Comparison of ENCODE assay signal across 13 cellular contexts in the genomic region with DNA sequence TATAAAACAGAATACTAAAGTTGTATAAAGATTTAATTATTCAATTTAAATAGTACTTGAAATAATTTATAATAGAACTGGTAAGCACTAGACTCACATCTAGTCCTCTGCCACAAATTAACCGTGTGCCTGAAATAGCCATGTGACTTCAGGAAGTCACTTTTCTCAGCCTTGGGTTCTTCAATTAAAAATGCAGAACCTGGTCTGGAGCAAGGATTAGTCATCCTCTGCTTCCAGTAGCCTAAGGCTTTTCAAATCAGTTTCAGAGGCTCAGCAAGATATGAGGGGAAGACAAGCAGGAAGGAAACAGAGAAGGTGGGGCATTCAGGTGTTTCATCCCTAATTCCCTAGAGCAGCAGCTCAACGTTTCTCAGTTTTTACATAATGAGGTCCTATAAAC. TPM values are rescaled to one million over a fixed set of nuclear protein-coding genes. Genes with fewer than 3 reads are reported as not detected.
DNase-seq lines count a peak whose midpoint lies in the region; ATAC-seq, FAIRE-seq and TF ChIP-seq lines count a peak whose summit lies in the region.
"Had no signal": no experiment of that assay in that cellular context is flagged by ENCODE, and none has a peak within 500 bp of the region (broad histone marks: within the 10 kb centered on the region; RNA-seq: fewer than 3 reads in every experiment).

No MANE protein-coding gene starts in this region.

- H3K36me3 Mint-ChIP-seq in activated T-helper 1 cell treated with anti-CD3 and anti-CD28 coated beads, Interleukin-12 subunit alpha, Interleukin-12 subunit beta, Interleukin-2, Interleukin-4 antibody, amounts not matched to agents 30 ng/mL and 10 ng/mL and 1 ng/mL, durations not matched to agents 14 hours and 24 hours and 36 hours (ENCODE audit: low read depth), result peaks cover 32% of the 10 kb centered on the region

- peak; percentile 38 to 86 (median 65) for ATAC-seq in heart right ventricle
- no peak for ATAC-seq in stimulated activated naive CD8-positive, alpha-beta T cell treated with anti-CD3 and anti-CD28 coated beads, Interleukin-15, amount 100 ng/mL, for 72 hours
- ATAC-seq: activated CD8-positive, alpha-beta memory T cell treated with anti-CD3 and anti-CD28 coated beads, Interleukin-2, amount 10 ng/mL, durations not matched to agents 7 days and 5 days had no signal

- H3K4me3 ChIP-seq in GM23248 (no peak overlapping the region), heart right ventricle (no peak overlapping the region)
- H3K4me3 ChIP-seq: esophagus squamous epithelium had no signal

- 61 to 70% methylated on average over 2 of the region's 2 CpGs for WGBS in GM23248 (ENCODE audit: low coverage in 1 of 2, low lambda C conversion rate in 2 of 2, missing lambda C conversion rate in 2 of 2), 2 experiments
- 24 to 30% methylated on average over 2 of the region's 2 CpGs for WGBS in heart right ventricle, 2 donors

- intact Hi-C loops in heart right ventricle (cut with DNase I), result no loop called here
- intact Hi-C loops in activated T-helper 1 cell treated with anti-CD3 and anti-CD28 coated beads, Interleukin-12 subunit alpha, Interleukin-12 subunit beta, Interleukin-2, Interleukin-4 antibody, amounts not matched to agents 30 ng/mL and 10 ng/mL and 1 ng/mL, durations not matched to agents 14 hours and 24 hours and 36 hours (cut with micrococcal nuclease), result loop anchor here (5.0 kb wide), 1 partner anchor 70 kb away; no protein-coding TSS in a partner anchor

- H3F3A ChIP-seq in GM23248 (ENCODE audit: insufficient read depth), result no peaks in the 10 kb centered on the region; the same call in 1 of the 2 replicates

- in situ Hi-C loops in GM23248 (cut with MboI), result no loop called here

- TF ChIP-seq CTCF in heart right ventricle (IDR thresholded peaks at IDR 0.05), result no peak

- H3K9me3 ChIP-seq in GM23248 (ENCODE audit: low read depth) (no peaks in the 10 kb centered on the region), heart right ventricle (no peaks in the 10 kb centered on the region)
- H3K9me3 ChIP-seq: esophagus squamous epithelium had no signal

- H3K27me3 ChIP-seq in GM23248 (replicated peaks; ENCODE audit: insufficient read depth), result no peaks in the 10 kb centered on the region
- no peaks in the 10 kb centered on the region for H3K27me3 ChIP-seq in heart right ventricle
- H3K27me3 ChIP-seq: esophagus squamous epithelium had no signal

- H3K9me2 ChIP-seq in GM23248 (ENCODE audit: insufficient read depth), result no peaks in the 10 kb centered on the region

- peak overlapping the region; percentile 7 for H3K4me2 ChIP-seq in GM23248 (ENCODE audit: unreplicated experiment)

- peaks cover 29% of the 10 kb centered on the region for H3K4me1 ChIP-seq in GM23248 (ENCODE audit: insufficient read depth)
- H3K4me1 ChIP-seq in heart right ventricle, result peaks cover 0 to 59% (median 23%) of the 10 kb centered on the region in 9 donors

- H3K9me3 Mint-ChIP-seq in stimulated activated naive CD8-positive, alpha-beta T cell treated with anti-CD3 and anti-CD28 coated beads, Interleukin-15, amount 100 ng/mL, for 72 hours, result peaks cover 10 to 11% of the 10 kb centered on the region in 2 donors
- H3K9me3 Mint-ChIP-seq in activated T-helper 1 cell treated with anti-CD3 and anti-CD28 coated beads, Interleukin-12 subunit alpha, Interleukin-12 subunit beta, Interleukin-2, Interleukin-4 antibody, amounts not matched to agents 30 ng/mL and 10 ng/mL and 1 ng/mL, durations not matched to agents 14 hours and 24 hours and 36 hours, result peaks cover 4% of the 10 kb centered on the region

- H3K4me3 Mint-ChIP-seq in stimulated activated naive CD8-positive, alpha-beta T cell treated with anti-CD3 and anti-CD28 coated beads, Interleukin-15, amount 100 ng/mL, for 72 hours, result no peak overlapping the region
- H3K4me3 Mint-ChIP-seq in activated T-helper 1 cell treated with anti-CD3 and anti-CD28 coated beads, Interleukin-12 subunit alpha, Interleukin-12 subunit beta, Interleukin-2, Interleukin-4 antibody, amounts not matched to agents 30 ng/mL and 10 ng/mL and 1 ng/mL, durations not matched to agents 14 hours and 24 hours and 36 hours, result no peak overlapping the region
- H3K4me3 Mint-ChIP-seq: activated CD8-positive, alpha-beta memory T cell treated with anti-CD3 and anti-CD28 coated beads, Interleukin-2, amount 10 ng/mL, durations not matched to agents 7 days and 5 days had no signal

- H3K27ac ChIP-seq in GM23248, result no peak overlapping the region
- peak overlapping the region in 9 of 10 donors; percentile 0 to 75 (median 42) for H3K27ac ChIP-seq in heart right ventricle

- H3K27me3 Mint-ChIP-seq in stimulated activated naive CD8-positive, alpha-beta T cell treated with anti-CD3 and anti-CD28 coated beads, Interleukin-15, amount 100 ng/mL, for 72 hours, result no peaks in the 10 kb centered on the region
- no peaks in the 10 kb centered on the region for H3K27me3 Mint-ChIP-seq in activated T-helper 1 cell treated with anti-CD3 and anti-CD28 coated beads, Interleukin-12 subunit alpha, Interleukin-12 subunit beta, Interleukin-2, Interleukin-4 antibody, amounts not matched to agents 30 ng/mL and 10 ng/mL and 1 ng/mL, durations not matched to agents 14 hours and 24 hours and 36 hours (ENCODE audit: insufficient read depth)
- H3K27me3 Mint-ChIP-seq: activated CD8-positive, alpha-beta memory T cell treated with anti-CD3 and anti-CD28 coated beads, Interleukin-2, amount 10 ng/mL, durations not matched to agents 7 days and 5 days had no signal

- peaks cover 42% of the 10 kb centered on the region for H3K4me1 Mint-ChIP-seq in stimulated activated naive CD8-positive, alpha-beta T cell treated with anti-CD3 and anti-CD28 coated beads, Interleukin-15, amount 100 ng/mL, for 72 hours
- H3K4me1 Mint-ChIP-seq in activated T-helper 1 cell treated with anti-CD3 and anti-CD28 coated beads, Interleukin-12 subunit alpha, Interleukin-12 subunit beta, Interleukin-2, Interleukin-4 antibody, amounts not matched to agents 30 ng/mL and 10 ng/mL and 1 ng/mL, durations not matched to agents 14 hours and 24 hours and 36 hours (ENCODE audit: low read depth), result peaks cover 43% of the 10 kb centered on the region

- no peak overlapping the region for H3K9ac ChIP-seq in GM23248

- H3K36me3 ChIP-seq in GM23248 (ENCODE audit: low read depth) (no peaks in the 10 kb centered on the region; the same call in 1 of the 2 replicates), heart right ventricle (peaks cover 0 to 40% (median 4%) of the 10 kb centered on the region in 9 donors)

- peak; percentile 50 for FAIRE-seq in RCC 7860 (lab: Jason Lieb, UNC)
- FAIRE-seq: D721Med had no signal

- peak overlapping the region in 1 of 2 donors; percentile 41 for H3K27ac Mint-ChIP-seq in stimulated activated naive CD8-positive, alpha-beta T cell treated with anti-CD3 and anti-CD28 coated beads, Interleukin-15, amount 100 ng/mL, for 72 hours
- no peak overlapping the region for H3K27ac Mint-ChIP-seq in activated T-helper 1 cell treated with anti-CD3 and anti-CD28 coated beads, Interleukin-12 subunit alpha, Interleukin-12 subunit beta, Interleukin-2, Interleukin-4 antibody, amounts not matched to agents 30 ng/mL and 10 ng/mL and 1 ng/mL, durations not matched to agents 14 hours and 24 hours and 36 hours
- H3K27ac Mint-ChIP-seq: activated CD8-positive, alpha-beta memory T cell treated with anti-CD3 and anti-CD28 coated beads, Interleukin-2, amount 10 ng/mL, durations not matched to agents 7 days and 5 days had no signal

- DNase-seq in AG20443 (ENCODE audit: low spot score), result peak; percentile 15
- peak; percentile 49 for DNase-seq in GM23248
- DNase-seq in RCC 7860 (ENCODE audit: low spot score), result peak; percentile 10
- DNase-seq in heart right ventricle, result no peak
- no peak for DNase-seq in activated effector memory CD4-positive, alpha-beta T cell treated with anti-CD3 and anti-CD28 coated beads, Interleukin-2, amount 50 U/mL, for 16 hours
- no peak for DNase-seq in stimulated activated naive CD8-positive, alpha-beta T cell treated with anti-CD3 and anti-CD28 coated beads, Interleukin-15, amount 100 ng/mL, for 72 hours
- DNase-seq in NCI-H510A treated with DMSO at 0.1 percent for 48 hours (lab: John Stamatoyannopoulos, UW), result no peak
- DNase-seq in activated T-helper 1 cell treated with anti-CD3 and anti-CD28 coated beads, Interleukin-12 subunit alpha, Interleukin-12 subunit beta, Interleukin-2, Interleukin-4 antibody, amounts not matched to agents 30 ng/mL and 10 ng/mL and 1 ng/mL, durations not matched to agents 14 hours and 24 hours and 36 hours (ENCODE audit: low spot score), result no peak
- DNase-seq: activated CD8-positive, alpha-beta memory T cell treated with anti-CD3 and anti-CD28 coated beads, Interleukin-2, amount 10 ng/mL, durations not matched to agents 7 days and 5 days; esophagus squamous epithelium; H7; NCI-H446 had no signal

- H3K79me2 ChIP-seq in GM23248 (ENCODE audit: insufficient read depth), result no peaks in the 10 kb centered on the region

- no peaks in the 10 kb centered on the region for H4K20me1 ChIP-seq in GM23248 (ENCODE audit: insufficient read depth)

- H2AFZ ChIP-seq in GM23248, result no peak overlapping the region

RNA-seq across cellular contexts. Expression of a gene that starts 23.0 kb away (rescaled TPM):
- 24.1 and 37.9 TPM in 2 replicates for total RNA-seq in GM23248 (2014; rRNA removed; shearing (Covaris generic))
- polyA plus RNA-seq in GM23248 (2016; fragmentation: Nextera tagmentation; extraction: Ambion mirVana) (23.6 and 26.6 TPM in 2 replicates), heart right ventricle (10 to 100 TPM; 26.3 to 29.0 TPM)
- 10 to 100 TPM; 30.6 to 44.3 (median 36.0) TPM for total RNA-seq in heart right ventricle
- 31.7 and 32.2 TPM in 2 replicates for total RNA-seq in activated T-helper 1 cell treated with anti-CD3 and anti-CD28 coated beads, Interleukin-12 subunit alpha, Interleukin-12 subunit beta, Interleukin-2, Interleukin-4 antibody, amounts not matched to agents 30 ng/mL and 10 ng/mL and 1 ng/mL, durations not matched to agents 14 hours and 24 hours and 36 hours

Comparison
In these comparisons a context has a peak if more than half of its experiments do, and no peak if none do; other contexts are left out.
1. DNase-seq: peak in AG20443 (single experiment), GM23248 (single experiment) and RCC 7860 (single experiment); none in heart right ventricle (0 of 2), activated effector memory CD4-positive, alpha-beta T cell treated with anti-CD3 and anti-CD28 coated beads, Interleukin-2, amount 50 U/mL, for 16 hours (single experiment), stimulated activated naive CD8-positive, alpha-beta T cell treated with anti-CD3 and anti-CD28 coated beads, Interleukin-15, amount 100 ng/mL, for 72 hours (0 of 2), NCI-H510A treated with DMSO at 0.1 percent for 48 hours (single experiment) and activated T-helper 1 cell treated with anti-CD3 and anti-CD28 coated beads, Interleukin-12 subunit alpha, Interleukin-12 subunit beta, Interleukin-2, Interleukin-4 antibody, amounts not matched to agents 30 ng/mL and 10 ng/mL and 1 ng/mL, durations not matched to agents 14 hours and 24 hours and 36 hours (single experiment).